Comparison of ENCODE assay signal across 21 cellular contexts in the genomic region with DNA sequence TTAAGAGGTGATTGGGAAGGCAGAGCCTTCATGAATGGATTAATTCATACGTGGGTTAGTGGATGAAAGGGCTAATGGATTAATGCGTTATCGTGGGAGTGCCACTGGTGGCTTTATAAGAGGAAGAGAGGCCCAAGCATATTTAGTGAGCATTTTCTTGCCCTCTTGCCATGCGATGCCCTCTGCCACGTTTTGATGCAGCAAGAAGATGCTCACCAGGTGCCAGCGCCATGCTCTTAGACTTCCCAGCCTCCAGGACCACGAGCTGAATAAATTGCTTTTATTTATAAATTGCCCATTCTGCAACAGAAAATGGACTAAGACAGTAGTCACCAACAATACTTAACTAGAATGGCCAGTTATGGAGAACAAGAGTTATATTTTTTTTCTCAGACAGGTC. TPM values are rescaled to one million over a fixed set of nuclear protein-coding genes. Genes with fewer than 3 reads are reported as not detected.
A peak's percentile ranks its signal among the peaks of the same experiment; 100 is the strongest.
DNase-seq lines count a peak whose midpoint lies in the region; ATAC-seq, FAIRE-seq and TF ChIP-seq lines count a peak whose summit lies in the region.
"Had no signal": no experiment of that assay in that cellular context is flagged by ENCODE, and none has a peak within 500 bp of the region (broad histone marks: within the 10 kb centered on the region; RNA-seq: fewer than 3 reads in every experiment).

No MANE protein-coding gene starts in this region.

- TF ChIP-seq POLR2A in HepG2 (IDR thresholded peaks at IDR 0.05; ENCODE audit: insufficient read depth in 1 of 2, low read depth in 2 of 2, low read length in 2 of 2), result no peak
- no peak for TF ChIP-seq POLR2A in right lobe of liver (IDR thresholded peaks at IDR 0.05)
- no peak for TF ChIP-seq POLR2A in esophagus muscularis mucosa (IDR thresholded peaks at IDR 0.05; ENCODE audit: low read depth)
- TF ChIP-seq POLR2A in thyroid gland (IDR thresholded peaks at IDR 0.05), result no peak

- DNase-seq in HepG2 (ENCODE audit: low spot score), result no peak
- no peak for DNase-seq in right lobe of liver
- peak; percentile 78 for DNase-seq in esophagus muscularis mucosa (ENCODE audit: extremely low spot score)
- DNase-seq in thyroid gland, result no peak
- no peak for DNase-seq in RPMI8226
- DNase-seq: 8988T; ACHN; BE2C; C1 segment of cervical spinal cord; CD4-positive, alpha-beta memory T cell; CD4-positive, CD25-positive, alpha-beta regulatory T cell; CD8-positive, alpha-beta memory T cell; COR-L47; DMS79 treated with DMSO at 0.1 percent for 48 hours; GF-D8 had no signal

- H2AFZ ChIP-seq in HepG2 (ENCODE audit: low read length), result no peak overlapping the region

- BruUV-seq in HepG2 (replicated peaks; lab: Mats Ljungman, UMichigan), result no TSS peak

- CTCF ChIA-PET in HepG2 (lab: Yijun Ruan, JAX; ENCODE audit: low intra/inter-chr PET ratio, low total read pairs), result no interaction called here

- in situ Hi-C loops in HepG2 (cut with HindIII; ENCODE audit: extremely low pct_ligation_motif_present, low pct_unique_long_range_greater_than_20kb), result no loop called here

- no peak overlapping the region for H3K9ac ChIP-seq in HepG2 (ENCODE audit: insufficient read depth, low read depth, low read length)
- H3K9ac ChIP-seq: BLaER1 had no signal

- H3K4me1 ChIP-seq in HepG2 (ENCODE audit: insufficient read depth, low read length) (peaks cover 8% of the 10 kb centered on the region; the same call in 1 of the 2 replicates), right lobe of liver (peaks cover 0 to 10% (median 3%) of the 10 kb centered on the region in 4 donors), esophagus muscularis mucosa (peaks cover 11 to 65% (median 55%) of the 10 kb centered on the region in 4 donors), thyroid gland (peaks cover 3 to 11% of the 10 kb centered on the region in 2 donors)

- TF ChIP-seq EP300 in HepG2 (IDR thresholded peaks at IDR 0.05; ENCODE audit: low read depth in 2 of 2, low read length in 2 of 2), result no peak
- TF ChIP-seq EP300 in HepG2 (CRISPR knock-in tag; IDR thresholded peaks at IDR 0.05; ENCODE audit: borderline replicate concordance), result no peak
- no peak for TF ChIP-seq EP300 in esophagus muscularis mucosa (IDR thresholded peaks at IDR 0.05)

- H3K36me3 ChIP-seq in HepG2 (replicated peaks in 1 of 2; ENCODE audit: control insufficient read depth in 1 of 2, insufficient read depth in 2 of 2, low read length in 2 of 2), result peaks cover 2 to 5% of the 10 kb centered on the region in 2 experiments; a peak in 2 of 5 replicates
- H3K36me3 ChIP-seq in right lobe of liver, result peaks cover 0 to 3% (median 0%) of the 10 kb centered on the region in 4 donors
- no peaks in the 10 kb centered on the region for H3K36me3 ChIP-seq in esophagus muscularis mucosa
- H3K36me3 ChIP-seq in thyroid gland, result no peaks in the 10 kb centered on the region
- H3K36me3 ChIP-seq: BE2C, BLaER1 had no signal

- H3K79me2 ChIP-seq in HepG2 (ENCODE audit: insufficient read depth, low read length), result peaks cover 15% of the 10 kb centered on the region

- FAIRE-seq in HepG2 (lab: Jason Lieb, UNC), result no peak
- FAIRE-seq: A204.1, D721Med, G401.6, GM12891, GM19239 had no signal

- ATAC-seq in HepG2, result no peak
- ATAC-seq in right lobe of liver, result no peak

- WGBS in HepG2 (ENCODE audit: low lambda C conversion rate), result 85% methylated on average over 7 of the region's 7 CpGs
- WGBS in right lobe of liver (ENCODE audit: insufficient coverage, low coverage, low lambda C conversion rate, missing lambda C conversion rate), result 80% methylated on average over 7 of the region's 7 CpGs
- WGBS in esophagus muscularis mucosa, result 91% methylated on average over 7 of the region's 7 CpGs
- 82 to 83% methylated on average over 7 of the region's 7 CpGs for WGBS in thyroid gland, 2 donors

- H3K27me3 ChIP-seq in HepG2 (ENCODE audit: control insufficient read depth in 1 of 2, insufficient read depth in 2 of 2, low read length in 2 of 2) (no peaks in the 10 kb centered on the region), right lobe of liver (no peaks in the 10 kb centered on the region), esophagus muscularis mucosa (no peaks in the 10 kb centered on the region), thyroid gland (no peaks in the 10 kb centered on the region)
- H3K27me3 ChIP-seq: BE2C had no signal

- H3K4me3 ChIP-seq in HepG2 (replicated peaks in 1 of 3; ENCODE audit: insufficient read depth in 1 of 3, low read depth in 2 of 3, low read length in 3 of 3), result no peak overlapping the region
- H3K4me3 ChIP-seq in right lobe of liver, result no peak overlapping the region
- no peak overlapping the region for H3K4me3 ChIP-seq in esophagus muscularis mucosa
- no peak overlapping the region for H3K4me3 ChIP-seq in thyroid gland (replicated peaks in 1 of 3)
- H3K4me3 ChIP-seq: BLaER1 had no signal

- H3K4me2 ChIP-seq in HepG2 (ENCODE audit: low read depth, low read length), result no peak overlapping the region
- H3K4me2 ChIP-seq: BLaER1 had no signal

- POLR2A ChIA-PET in HepG2 (lab: Yijun Ruan, JAX), result interaction anchor here (1.8 kb wide), 1 partner anchor 49 kb away, joined by 5 read pairs; no protein-coding TSS in a partner anchor

- H4K20me1 ChIP-seq in HepG2 (ENCODE audit: insufficient read depth, low read length), result no peaks in the 10 kb centered on the region

- H3K27ac ChIP-seq in HepG2 (ENCODE audit: extremely low read length, insufficient read depth, low read length) (no peak overlapping the region), right lobe of liver (no peak overlapping the region), esophagus muscularis mucosa (replicated peaks in 1 of 4) (no peak overlapping the region), thyroid gland (no peak overlapping the region)
- H3K27ac ChIP-seq: BLaER1 had no signal

- TF ChIP-seq CTCF in HepG2 (CRISPR knock-in tag; IDR thresholded peaks at IDR 0.05) (no peak), right lobe of liver (IDR thresholded peaks at IDR 0.05) (no peak), esophagus muscularis mucosa (IDR thresholded peaks at IDR 0.05) (no peak), thyroid gland (IDR thresholded peaks at IDR 0.05) (no peak)

- intact Hi-C loops in HepG2 (cut with micrococcal nuclease; ENCODE audit: unreplicated experiment) (no loop called here), right lobe of liver (cut with DNase I) (no loop called here), esophagus muscularis mucosa (cut with DNase I) (no loop called here), thyroid gland (cut with DNase I) (no loop called here)

- H3K9me3 ChIP-seq in HepG2 (ENCODE audit: low read length), result no peaks in the 10 kb centered on the region
- H3K9me3 ChIP-seq in right lobe of liver, result no peaks in the 10 kb centered on the region
- H3K9me3 ChIP-seq in esophagus muscularis mucosa, result no peaks in the 10 kb centered on the region
- H3K9me3 ChIP-seq in thyroid gland, result no peaks in the 10 kb centered on the region
- H3K9me3 ChIP-seq: BE2C had no signal

- no peak for TF ChIP-seq RAD21 in HepG2 (CRISPR knock-in tag; IDR thresholded peaks at IDR 0.05)

TF ChIP-seq in HepG2, 621 proteins besides CTCF, POLR2A, EP300 and RAD21:
- TF ChIP-seq ZNF564 (CRISPR knock-in tag; IDR thresholded peaks at IDR 0.05), result peak; percentile 79; the same call in 1 of the 2 replicates
- no peak for TF ChIP-seq ZNF570 (CRISPR knock-in tag; IDR thresholded peaks at IDR 0.05; ENCODE audit: borderline replicate concordance)
- no peak for TF ChIP-seq ZNF251 (CRISPR knock-in tag; IDR thresholded peaks at IDR 0.05)

RNA-seq across cellular contexts. Expression of gene DAPK1, which starts 24.2 kb away (rescaled TPM):
- total RNA-seq in HepG2 (2016; rRNA removed; fragmentation: Illumina TruSeq; extraction: Trizol) (34.0 and 35.9 TPM in 2 replicates), right lobe of liver (10 to 100 TPM; 17.4 to 55.0 (median 33.9) TPM), esophagus muscularis mucosa (10 to 100 TPM; 51.7 to 96.8 (median 80.7) TPM), thyroid gland (10 to 100 TPM; 32.0 to 76.2 (median 38.2) TPM)
- total RNA-seq in HepG2 (2016; cell fraction: cytosol; rRNA removed; fragmentation: Illumina TruSeq; extraction: Trizol; ENCODE audit: low read depth), result 9.8 and 10.3 TPM in 2 replicates
- total RNA-seq in HepG2 (2016; cell fraction: insoluble cytoplasmic fraction; rRNA removed; fragmentation: Illumina TruSeq; extraction: Trizol), result 31.5 and 34.0 TPM in 2 replicates
- total RNA-seq in HepG2 (2016; cell fraction: membrane; rRNA removed; fragmentation: Illumina TruSeq; extraction: Trizol), result 20.5 and 22.7 TPM in 2 replicates
- 55.4 and 57.3 TPM in 2 replicates for total RNA-seq in HepG2 (2016; cell fraction: nucleus; rRNA removed; fragmentation: Illumina TruSeq; extraction: Trizol)
- polyA plus RNA-seq in HepG2 (2011; rRNA removed), result 29.7 and 35.7 TPM in 2 replicates
- polyA plus RNA-seq in HepG2 (2011; cell fraction: cytosol; rRNA removed), result 13.7 and 17.4 TPM in 2 replicates
- 118 and 123 TPM in 2 replicates for polyA plus RNA-seq in HepG2 (2011; cell fraction: nucleus; rRNA removed)
- 22.5 and 22.9 TPM in 2 replicates for polyA plus RNA-seq in HepG2 (2012)
- polyA plus RNA-seq in HepG2 (2016; cell fraction: cytosol; fragmentation: Illumina TruSeq; extraction: Trizol; ENCODE audit: low read depth), result 2.1 and 3.1 TPM in 2 replicates
- 22.5 and 24.6 TPM in 2 replicates for polyA plus RNA-seq in HepG2 (2016; cell fraction: insoluble cytoplasmic fraction; fragmentation: Illumina TruSeq; extraction: Trizol; ENCODE audit: low read depth)
- 6.5 and 7.3 TPM in 2 replicates for polyA plus RNA-seq in HepG2 (2016; cell fraction: membrane; fragmentation: Illumina TruSeq; extraction: Trizol; ENCODE audit: low read depth)
- 54.2 and 58.8 TPM in 2 replicates for polyA plus RNA-seq in HepG2 (2016; cell fraction: nucleus; fragmentation: Illumina TruSeq; extraction: Trizol; ENCODE audit: insufficient read depth, low read depth)
- polyA minus RNA-seq in HepG2 (2011; rRNA and poly(A)+ RNA removed; ENCODE audit: low replicate concordance), result 25.2 and 80.2 TPM in 2 replicates
- polyA minus RNA-seq in HepG2 (2011; cell fraction: cytosol; rRNA and poly(A)+ RNA removed), result 15.7 and 16.1 TPM in 2 replicates
- 128 and 136 TPM in 2 replicates for polyA minus RNA-seq in HepG2 (2011; cell fraction: nucleus; rRNA and poly(A)+ RNA removed)
- polyA plus RNA-seq: CD4-positive, alpha-beta memory T cell; CD8-positive, alpha-beta memory T cell had no signal
